ENCODE assay signal across 21 cellular contexts in genomic region chr2:105629634-105630033, GRCh38.
"Had no signal": no experiment of that assay in that cellular context is flagged by ENCODE, and none has a peak within 500 bp of the region (broad histone marks: within the 10 kb centered on the region; RNA-seq: fewer than 3 reads in every experiment).

No MANE protein-coding gene starts in this region.

- H3K27ac ChIP-seq: HL-60, RWPE1 had no signal

- H3K27ac Mint-ChIP-seq: IgD-negative memory B cell had no signal

- H3K4me1 Mint-ChIP-seq: IgD-negative memory B cell had no signal

- ATAC-seq: Panc1, SK-N-SH treated with all-trans-retinoic acid at 6 μM for 48 hours had no signal

- H3K36me3 Mint-ChIP-seq: IgD-negative memory B cell had no signal

- H3K4me3 Mint-ChIP-seq: IgD-negative memory B cell had no signal

- DNase-seq: Karpas-422, KBM-7, MM.1S, NCI-H1092 treated with DMSO at 0.1 percent for 48 hours, NCI-H1436, NCI-H187, NCI-H2029, NCI-H2081 treated with DMSO at 0.1 percent for 48 hours, NCI-H2171, NCI-H226, NCI-H446, NCI-H510A, NCI-H524 treated with DMSO at 0.1 percent for 48 hours, NCI-H748 treated with DMSO at 0.1 percent for 48 hours, SHP77, T-helper 1 cell had no signal
